8 cellular contexts compared by ENCODE assay signal in the genomic region with DNA sequence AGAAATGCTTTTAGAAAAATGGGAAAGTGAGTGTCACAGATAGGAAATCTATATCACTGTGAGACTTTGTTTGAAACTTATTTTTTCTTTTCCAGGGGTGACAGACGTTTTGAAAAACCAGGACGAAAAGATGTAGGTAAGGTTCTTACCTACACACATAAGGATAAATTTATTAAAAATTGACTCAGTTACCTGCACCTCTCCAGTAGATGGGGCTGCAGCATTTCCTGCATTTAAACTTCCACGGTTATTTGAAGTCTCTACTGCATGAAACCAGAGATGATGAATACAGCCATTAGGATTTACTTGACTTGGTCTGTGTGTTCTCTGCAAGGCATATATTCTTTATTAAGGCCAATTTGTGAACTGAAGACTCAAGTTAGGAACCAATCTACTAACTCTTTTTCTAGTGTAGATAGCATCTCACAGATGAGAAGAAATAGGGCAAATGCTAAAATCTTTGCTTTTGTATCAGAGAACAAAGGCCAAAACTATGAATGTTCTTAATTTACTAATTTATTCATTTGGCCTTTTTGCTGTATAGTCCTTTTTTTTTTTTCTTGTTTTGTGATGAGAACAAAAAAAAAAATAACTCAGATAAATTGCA. TPM values are rescaled to one million over a fixed set of nuclear protein-coding genes. Genes with fewer than 3 reads are reported as not detected.
DNase-seq lines count a peak whose midpoint lies in the region; ATAC-seq and TF ChIP-seq lines count a peak whose summit lies in the region.

No MANE protein-coding gene starts in this region.

- no peak overlapping the region for H3K27ac Mint-ChIP-seq in activated T-helper 17 cell treated with anti-CD3 and anti-CD28 coated beads, Interleukin-2, amount 50 U/mL, for 72 hours

- peaks cover 5% of the 10 kb centered on the region for H3K36me3 ChIP-seq in testis (ENCODE audit: low read depth, missing control alignments)

- TF ChIP-seq CTCF in testis (IDR thresholded peaks at IDR 0.05): peak; percentile 30 to 43 (median 32)

- H3K36me3 Mint-ChIP-seq in activated T-helper 17 cell treated with anti-CD3 and anti-CD28 coated beads, Interleukin-2, amount 50 U/mL, for 72 hours (ENCODE audit: low read depth): peaks cover 82% of the 10 kb centered on the region

- no peaks in the 10 kb centered on the region for H3K9me3 ChIP-seq in testis

- H3K4me3 Mint-ChIP-seq in activated T-helper 17 cell treated with anti-CD3 and anti-CD28 coated beads, Interleukin-2, amount 50 U/mL, for 72 hours: no peak overlapping the region

- intact Hi-C loops in testis (cut with DNase I; ENCODE audit: low total_unique reads): no loop called here

- no peak overlapping the region for H3K4me3 ChIP-seq in testis

- no peaks in the 10 kb centered on the region for H3K9me3 Mint-ChIP-seq in activated T-helper 17 cell treated with anti-CD3 and anti-CD28 coated beads, Interleukin-2, amount 50 U/mL, for 72 hours

- ATAC-seq in activated T-helper 17 cell treated with anti-CD3 and anti-CD28 coated beads, Interleukin-2, amount 50 U/mL, for 72 hours (replicated peaks): peak; percentile 48
- no peak for ATAC-seq in HG03520 (IDR thresholded peaks at IDR 0.05; ENCODE audit: unreplicated experiment)

- in situ Hi-C loops in G401 (cut with HindIII; ENCODE audit: low sequenced_read_pairs): no loop called here

- H3K27me3 ChIP-seq in testis: no peaks in the 10 kb centered on the region

- DNase-seq in A172 (ENCODE audit: low spot score) (peak; percentile 46), G401 (ENCODE audit: low spot score) (peak; percentile 53), NCI-H2107 treated with DMSO at 0.1 percent for 48 hours (lab: John Stamatoyannopoulos, UW; ENCODE audit: unreplicated experiment) (peak; percentile 56), iPS-NIHi11 (ENCODE audit: low spot score) (peak; percentile 22), testis (no peak), cortex of kidney (lab: John Stamatoyannopoulos, UW) (no peak)

- TF ChIP-seq POLR2A in testis (IDR thresholded peaks at IDR 0.05): no peak

- no peaks in the 10 kb centered on the region for H3K4me1 ChIP-seq in testis

- H3K4me1 Mint-ChIP-seq in activated T-helper 17 cell treated with anti-CD3 and anti-CD28 coated beads, Interleukin-2, amount 50 U/mL, for 72 hours: peaks cover 14% of the 10 kb centered on the region

- WGBS in testis, 2 donors: 55 to 65% methylated on average over 3 of the region's 3 CpGs

- H3K27me3 Mint-ChIP-seq in activated T-helper 17 cell treated with anti-CD3 and anti-CD28 coated beads, Interleukin-2, amount 50 U/mL, for 72 hours: no peaks in the 10 kb centered on the region

- H3K27ac ChIP-seq in testis: no peak overlapping the region

RNA-seq across cellular contexts. Expression of gene KCNJ13, which starts 15.0 kb away (rescaled TPM):
- total RNA-seq in A172 (2014; rRNA removed; shearing (Covaris generic)): not detected in 2 replicates
- total RNA-seq in G401 (2014; rRNA removed; shearing (Covaris generic)): not detected in 2 replicates
- not detected for total RNA-seq in activated T-helper 17 cell treated with anti-CD3 and anti-CD28 coated beads, Interleukin-2, amount 50 U/mL, for 72 hours
- 1 to 10 TPM; 1.3 to 2.8 TPM for total RNA-seq in testis
- 0.25 TPM for polyA plus RNA-seq in testis (ENCODE audit: insufficient read depth, low read depth, low replicate concordance)

Comparison
In these comparisons a context has a peak if more than half of its experiments do, and no peak if none do; other contexts are left out.
1. DNase-seq: peak in A172 (single experiment), G401 (single experiment), NCI-H2107 treated with DMSO at 0.1 percent for 48 hours (single experiment) and iPS-NIHi11 (single experiment); none in testis (single experiment) and cortex of kidney (single experiment).